Comparison of ENCODE assay signal across 13 cellular contexts in genomic region chr3:153210660-153211059, GRCh38. TPM values are rescaled to one million over a fixed set of nuclear protein-coding genes. Genes with fewer than 3 reads are reported as not detected.
DNase-seq lines count a peak whose midpoint lies in the region; ATAC-seq, FAIRE-seq and TF ChIP-seq lines count a peak whose summit lies in the region.
"Had no signal": no experiment of that assay in that cellular context is flagged by ENCODE, and none has a peak within 500 bp of the region (broad histone marks: within the 10 kb centered on the region; RNA-seq: fewer than 3 reads in every experiment).

No MANE protein-coding gene starts in this region.

- TF ChIP-seq CTCF in foreskin fibroblast (IDR thresholded peaks at IDR 0.05; ENCODE audit: low read depth, low read length) = no peak
- no peak for TF ChIP-seq CTCF in heart left ventricle (IDR thresholded peaks at IDR 0.05)

- WGBS in heart left ventricle, 4 donors = 86 to 96% (median 93%) methylated on average over 1 of the region's 1 CpG

- POLR2A ChIA-PET in activated CD4-positive, alpha-beta T cell treated with anti-CD3 and anti-CD28 coated beads for 36 hours (lab: Charles Lee) = no interaction called here

- H3K27ac Mint-ChIP-seq in activated CD4-positive, alpha-beta T cell treated with anti-CD3 and anti-CD28 coated beads for 36 hours = no peak overlapping the region
- H3K27ac Mint-ChIP-seq: activated CD4-positive, alpha-beta memory T cell treated with anti-CD3 and anti-CD28 coated beads for 36 hours had no signal

- FAIRE-seq in H54 (lab: Jason Lieb, UNC) = peak; percentile 6

- H3K27ac ChIP-seq in heart left ventricle = peak overlapping the region in 1 of 12 donors; percentile 28

- no peak overlapping the region for H3K4me3 ChIP-seq in foreskin fibroblast (ENCODE audit: low read depth in 1 of 2, low read length in 2 of 2)
- H3K4me3 ChIP-seq in heart left ventricle = no peak overlapping the region

- no peak for TF ChIP-seq POLR2A in H54 (IDR thresholded peaks at IDR 0.05; ENCODE audit: low read depth, low read length)
- TF ChIP-seq POLR2A in heart left ventricle (IDR thresholded peaks at IDR 0.05) = no peak

- no peak for ATAC-seq in heart left ventricle
- ATAC-seq in GM21528 (IDR thresholded peaks at IDR 0.05; ENCODE audit: low FRiP score, unreplicated experiment) = no peak
- ATAC-seq in activated CD4-positive, alpha-beta T cell treated with anti-CD3 and anti-CD28 coated beads for 36 hours = no peak

- peaks cover 0 to 20% (median 0%) of the 10 kb centered on the region in 12 donors for H3K4me1 ChIP-seq in heart left ventricle

- CTCF ChIA-PET in activated CD4-positive, alpha-beta T cell treated with anti-CD3 and anti-CD28 coated beads for 36 hours (lab: Charles Lee) = interaction anchor here (0.8 to 1.3 kb wide), 2 partner anchors 13 to 76 kb away, joined by 3 read pairs; no protein-coding TSS in a partner anchor

- DNase-seq in AG20443 (ENCODE audit: low spot score) (peak; percentile 10), H54 (ENCODE audit: insufficient read length, low spot score) (no peak), RPMI7951 (ENCODE audit: low read depth) (peak; percentile 71), foreskin fibroblast (peak; percentile 56 to 62), heart left ventricle (no peak), occipital lobe (lab: John Stamatoyannopoulos, UW) (no peak)
- no peak for DNase-seq in activated CD4-positive, alpha-beta T cell treated with anti-CD3 and anti-CD28 coated beads for 36 hours
- DNase-seq: activated CD4-positive, alpha-beta memory T cell treated with anti-CD3 and anti-CD28 coated beads for 36 hours; activated effector memory CD4-positive, alpha-beta T cell treated with anti-CD3 and anti-CD28 coated beads, Interleukin-2, amount 50 U/mL, for 16 hours; kidney glomerular epithelial cell; stimulated activated CD4-positive, alpha-beta T cell treated with anti-CD3 and anti-CD28 coated beads, Interleukin-2, amount 100 ng/mL, for 24 hours had no signal

- no peaks in the 10 kb centered on the region for H3K36me3 ChIP-seq in heart left ventricle

- no peaks in the 10 kb centered on the region for H3K9me3 Mint-ChIP-seq in activated CD4-positive, alpha-beta T cell treated with anti-CD3 and anti-CD28 coated beads for 36 hours (ENCODE audit: low read depth)
- H3K9me3 Mint-ChIP-seq: activated CD4-positive, alpha-beta memory T cell treated with anti-CD3 and anti-CD28 coated beads for 36 hours; brain had no signal

- no peaks in the 10 kb centered on the region for H3K27me3 ChIP-seq in heart left ventricle

- no peaks in the 10 kb centered on the region for H3K36me3 Mint-ChIP-seq in activated CD4-positive, alpha-beta T cell treated with anti-CD3 and anti-CD28 coated beads for 36 hours (ENCODE audit: low read depth)
- H3K36me3 Mint-ChIP-seq: activated CD4-positive, alpha-beta memory T cell treated with anti-CD3 and anti-CD28 coated beads for 36 hours; brain had no signal

- H3K4me1 Mint-ChIP-seq in activated CD4-positive, alpha-beta T cell treated with anti-CD3 and anti-CD28 coated beads for 36 hours = peaks cover 20% of the 10 kb centered on the region

- H3K4me3 Mint-ChIP-seq in activated CD4-positive, alpha-beta T cell treated with anti-CD3 and anti-CD28 coated beads for 36 hours = no peak overlapping the region
- H3K4me3 Mint-ChIP-seq: activated CD4-positive, alpha-beta memory T cell treated with anti-CD3 and anti-CD28 coated beads for 36 hours; brain had no signal

- no peaks in the 10 kb centered on the region for H3K9me3 ChIP-seq in heart left ventricle

- H3K27me3 Mint-ChIP-seq in activated CD4-positive, alpha-beta T cell treated with anti-CD3 and anti-CD28 coated beads for 36 hours = no peaks in the 10 kb centered on the region
- H3K27me3 Mint-ChIP-seq: activated CD4-positive, alpha-beta memory T cell treated with anti-CD3 and anti-CD28 coated beads for 36 hours; brain had no signal

- intact Hi-C loops in heart left ventricle (cut with DNase I) = no loop called here
- intact Hi-C loops in activated CD4-positive, alpha-beta T cell treated with anti-CD3 and anti-CD28 coated beads for 36 hours (cut with DNase I, micrococcal nuclease) = no loop called here

RNA-seq across cellular contexts. Expression of gene RAP2B, which starts 48.6 kb away (rescaled TPM):
- 10.0 and 10.3 TPM in 2 replicates for total RNA-seq in RPMI7951 (2014; rRNA removed; shearing (Covaris generic))
- total RNA-seq in heart left ventricle (10 to 100 TPM in 2 of 9 donors, 1 to 10 TPM in 7; 2.4 to 23.8 (median 3.8) TPM), occipital lobe (50.2 TPM)
- polyA plus RNA-seq in heart left ventricle = 1 to 10 TPM in 1 of 2 donors, under 1 TPM in 1; 0.99 to 1.5 TPM
- 10 to 100 TPM; 10.4 TPM for total RNA-seq in activated CD4-positive, alpha-beta T cell treated with anti-CD3 and anti-CD28 coated beads for 36 hours

Comparison
In these comparisons a context has a peak if more than half of its experiments do, and no peak if none do; other contexts are left out.
1. DNase-seq: peak in AG20443 (single experiment), RPMI7951 (single experiment) and foreskin fibroblast (2 of 2); none in H54 (single experiment), heart left ventricle (0 of 5), activated CD4-positive, alpha-beta T cell treated with anti-CD3 and anti-CD28 coated beads for 36 hours (single experiment) and occipital lobe (single experiment).